Comparison of ENCODE assay signal across 8 cellular contexts in the genomic region with DNA sequence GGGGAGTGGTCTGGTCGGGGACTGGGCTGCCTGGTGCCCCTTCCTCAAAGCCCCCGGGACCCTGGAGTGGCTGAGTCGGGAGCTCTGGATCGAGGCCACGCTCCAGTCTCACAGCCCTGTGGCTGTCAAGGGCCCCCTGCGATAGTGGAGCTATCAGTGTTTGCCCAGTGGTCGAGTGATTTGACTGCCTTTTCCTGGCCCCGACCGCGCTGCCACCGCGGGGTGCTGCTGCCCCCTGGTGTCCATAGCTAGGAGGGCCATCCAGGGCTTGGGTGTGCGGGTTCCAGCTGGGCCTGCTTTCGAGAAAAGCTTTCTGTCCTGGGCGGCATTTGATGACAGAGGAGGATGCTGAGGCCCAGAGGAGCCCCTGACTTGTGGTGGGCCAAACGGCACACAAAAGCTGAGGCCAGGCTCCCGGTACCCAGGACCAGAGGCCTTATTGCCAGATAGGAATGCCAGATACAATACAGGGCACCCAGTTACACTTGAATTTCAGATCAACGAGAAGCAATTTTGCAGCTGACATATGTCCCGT. TPM values are rescaled to one million over a fixed set of nuclear protein-coding genes. Genes with fewer than 3 reads are reported as not detected.
A peak's percentile ranks its signal among the peaks of the same experiment; 100 is the strongest.
DNase-seq lines count a peak whose midpoint lies in the region; ATAC-seq and TF ChIP-seq lines count a peak whose summit lies in the region.

No MANE protein-coding gene starts in this region.

- TF ChIP-seq POLR2A in lower leg skin (IDR thresholded peaks at IDR 0.05): no peak

- peak; percentile 68 for DNase-seq in SIG-M5 treated with dmso at 0.1 percent for 504 hours (lab: John Stamatoyannopoulos, UW; ENCODE audit: unreplicated experiment)
- no peak for DNase-seq in SIG-M5 (lab: John Stamatoyannopoulos, UW)
- DNase-seq in NCI-H345 (lab: John Stamatoyannopoulos, UW): peak; percentile 76
- DNase-seq in activated CD4-positive, CD25-positive, alpha-beta regulatory T cell treated with anti-CD3 and anti-CD28 coated beads, Interleukin-2, amount 50 U/mL, for 72 hours: peak; percentile 82
- DNase-seq in cerebellum (ENCODE audit: low spot score): peak; percentile 71
- DNase-seq in lower leg skin (ENCODE audit: low spot score in 2 of 2): peak in 1 of 2 donors; percentile 94
- DNase-seq in stimulated activated CD8-positive, alpha-beta memory T cell treated with anti-CD3 and anti-CD28 coated beads, Interleukin-12 subunit alpha, Interleukin-12 subunit beta, amount 100 ng/mL, for 4 hours (ENCODE audit: low read depth): peak; percentile 48

- TF ChIP-seq CTCF in lower leg skin (IDR thresholded peaks at IDR 0.05): peak in 2 of 3 donors; percentile 73 to 83

- ATAC-seq in HG03108 (IDR thresholded peaks at IDR 0.05; ENCODE audit: unreplicated experiment): peak; percentile 64

- no peak overlapping the region for H3K4me3 ChIP-seq in lower leg skin (ENCODE audit: low read depth, poor library complexity, severe bottlenecking)

- WGBS in lower leg skin, 2 donors: 23 to 35% methylated on average over 11 to 18 of the region's 19 CpGs

- intact Hi-C loops in lower leg skin (cut with DNase I; ENCODE audit: low total_unique reads): loop anchor here (5.0 to 10.0 kb wide), 2 partner anchors 230 to 363 kb away; no protein-coding TSS in a partner anchor

RNA-seq across cellular contexts. Expression of a gene that starts 13.2 kb away (rescaled TPM):
- 104 TPM for total RNA-seq in cerebellum
- 10 to 100 TPM; 11.5 to 19.7 (median 17.8) TPM for total RNA-seq in lower leg skin
